ENCODE assay signal across 22 cellular contexts in the genomic region with DNA sequence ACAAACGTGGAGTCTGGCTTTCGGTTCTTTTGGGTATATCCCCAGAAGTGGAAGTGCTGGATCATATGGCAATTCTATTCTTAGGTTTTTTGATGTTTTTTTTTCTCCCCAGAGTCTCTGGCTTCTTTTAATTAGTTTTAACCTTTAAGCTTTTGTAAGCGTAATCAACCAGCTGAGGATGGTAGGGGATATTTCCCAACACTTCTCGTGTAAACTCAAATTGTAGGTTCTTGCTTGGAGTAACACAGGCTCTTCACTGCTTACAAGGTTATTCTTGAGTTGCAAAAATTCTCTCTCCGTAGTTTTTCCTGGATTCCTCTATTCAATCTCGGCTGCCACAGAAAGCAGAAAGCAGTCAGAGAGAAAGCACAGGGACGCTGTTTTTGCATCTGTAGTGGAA. TPM values are rescaled to one million over a fixed set of nuclear protein-coding genes. Genes with fewer than 3 reads are reported as not detected.
"Had no signal": no experiment of that assay in that cellular context is flagged by ENCODE, and none has a peak within 500 bp of the region (broad histone marks: within the 10 kb centered on the region; RNA-seq: fewer than 3 reads in every experiment).

No MANE protein-coding gene starts in this region.

- H3K4me3 ChIP-seq: body of pancreas, cardiac muscle cell, gastrocnemius medialis, ovary, prostate gland, right atrium auricular region, thyroid gland had no signal

- H3K36me3 Mint-ChIP-seq: activated naive CD8-positive, alpha-beta T cell treated with anti-CD3 and anti-CD28 coated beads, Interleukin-2, amount 10 ng/mL, durations not matched to agents 7 days and 5 days; natural killer cell had no signal

- H3K4me1 Mint-ChIP-seq: activated B cell treated with CpG ODN at 0.5 μM for 24 hours; activated CD4-positive, alpha-beta T cell treated with anti-CD3 and anti-CD28 coated beads for 36 hours; natural killer cell had no signal

- DNase-seq: activated B cell treated with CpG ODN at 0.5 μM for 24 hours; activated CD4-positive, alpha-beta T cell treated with anti-CD3 and anti-CD28 coated beads for 36 hours; activated CD4-positive, alpha-beta T cell treated with anti-CD3 and anti-CD28 coated beads, Interleukin-2, amount 50 U/mL, for 4 hours; activated naive CD4-positive, alpha-beta T cell treated with anti-CD3 and anti-CD28 coated beads for 36 hours; activated naive CD8-positive, alpha-beta T cell treated with anti-CD3 and anti-CD28 coated beads, Interleukin-2, amount 10 ng/mL, durations not matched to agents 7 days and 5 days; activated T-cell treated with anti-CD3 and anti-CD28 coated beads, Interleukin-2, amount 50 U/mL, for 48 hours; amygdala; body of pancreas; effector CD4-positive, alpha-beta T cell; gastrocnemius medialis; head of caudate nucleus; left colon; natural killer cell; ovary; stimulated activated CD4-positive, alpha-beta T cell treated with anti-CD3 and anti-CD28 coated beads, Interleukin-12 subunit alpha, Interleukin-12 subunit beta, amount 100 ng/mL, for 4 hours; stimulated activated CD4-positive, alpha-beta T cell treated with anti-CD3 and anti-CD28 coated beads, Interleukin-4, amount 100 ng/mL, for 4 hours; stimulated activated naive CD8-positive, alpha-beta T cell treated with anti-CD3 and anti-CD28 coated beads, Interleukin-15, Interleukin-2, amounts not matched to agents 100 U/mL and 50 U/mL, for 24 hours; thyroid gland had no signal

- H3K9me3 ChIP-seq: body of pancreas, gastrocnemius medialis, ovary, prostate gland, right atrium auricular region, thyroid gland had no signal

- H3K27ac Mint-ChIP-seq: activated B cell treated with CpG ODN at 0.5 μM for 24 hours; activated CD4-positive, alpha-beta T cell treated with anti-CD3 and anti-CD28 coated beads for 36 hours; activated naive CD4-positive, alpha-beta T cell treated with anti-CD3 and anti-CD28 coated beads for 36 hours; activated naive CD8-positive, alpha-beta T cell treated with anti-CD3 and anti-CD28 coated beads, Interleukin-2, amount 10 ng/mL, durations not matched to agents 7 days and 5 days; natural killer cell; T-helper 1 cell treated with Interleukin-12 subunit alpha and Interleukin-12 subunit beta and Interleukin-4 antibody, amounts not matched to agents 30 μg/mL and 1 μg/mL, for 36 hours had no signal

- H3K4me1 ChIP-seq: body of pancreas, gastrocnemius medialis, prostate gland, right atrium auricular region, thyroid gland had no signal

- H3K4me3 Mint-ChIP-seq: activated B cell treated with CpG ODN at 0.5 μM for 24 hours; activated CD4-positive, alpha-beta T cell treated with anti-CD3 and anti-CD28 coated beads for 36 hours; activated naive CD4-positive, alpha-beta T cell treated with anti-CD3 and anti-CD28 coated beads for 36 hours; activated naive CD8-positive, alpha-beta T cell treated with anti-CD3 and anti-CD28 coated beads, Interleukin-2, amount 10 ng/mL, durations not matched to agents 7 days and 5 days; natural killer cell; T-helper 1 cell treated with Interleukin-12 subunit alpha and Interleukin-12 subunit beta and Interleukin-4 antibody, amounts not matched to agents 30 μg/mL and 1 μg/mL, for 36 hours had no signal

- H3K9me3 Mint-ChIP-seq: activated B cell treated with CpG ODN at 0.5 μM for 24 hours; activated naive CD4-positive, alpha-beta T cell treated with anti-CD3 and anti-CD28 coated beads for 36 hours; activated naive CD8-positive, alpha-beta T cell treated with anti-CD3 and anti-CD28 coated beads, Interleukin-2, amount 10 ng/mL, durations not matched to agents 7 days and 5 days; natural killer cell; T-helper 1 cell treated with Interleukin-12 subunit alpha and Interleukin-12 subunit beta and Interleukin-4 antibody, amounts not matched to agents 30 μg/mL and 1 μg/mL, for 36 hours had no signal

- H3K27me3 ChIP-seq: body of pancreas, cardiac muscle cell, ovary, right atrium auricular region, thyroid gland had no signal

- H3K27ac ChIP-seq: cardiac muscle cell, ovary, right atrium auricular region, thyroid gland had no signal

- H3K36me3 ChIP-seq: cardiac muscle cell, gastrocnemius medialis, ovary, prostate gland, right atrium auricular region, thyroid gland had no signal

- ATAC-seq: activated CD4-positive, alpha-beta T cell treated with anti-CD3 and anti-CD28 coated beads for 36 hours; gastrocnemius medialis; left colon; natural killer cell; stimulated activated naive CD8-positive, alpha-beta T cell treated with anti-CD3 and anti-CD28 coated beads, Interleukin-15, Interleukin-2, amounts not matched to agents 100 U/mL and 50 U/mL, for 24 hours had no signal

RNA-seq across cellular contexts. Expression of a gene that starts 11.9 kb away (rescaled TPM):
- total RNA-seq: activated B cell treated with CpG ODN at 0.5 μM for 24 hours, natural killer cell had no signal
